ENCODE assay signal across 16 cellular contexts in genomic region chr20:18430172-18430826, GRCh38. TPM values are rescaled to one million over a fixed set of nuclear protein-coding genes. Genes with fewer than 3 reads are reported as not detected.
DNase-seq lines count a peak whose midpoint lies in the region; ATAC-seq and TF ChIP-seq lines count a peak whose summit lies in the region.
"Had no signal": no experiment of that assay in that cellular context is flagged by ENCODE, and none has a peak within 500 bp of the region (broad histone marks: within the 10 kb centered on the region; RNA-seq: fewer than 3 reads in every experiment).

No MANE protein-coding gene starts in this region.

- no peaks in the 10 kb centered on the region for H3K36me3 ChIP-seq in HEK293 (ENCODE audit: control insufficient read depth in 2 of 2, insufficient read depth in 1 of 2, low read length in 2 of 2)
- H3K36me3 ChIP-seq in mucosa of descending colon (ENCODE audit: low read depth), result no peaks in the 10 kb centered on the region
- H3K36me3 ChIP-seq: BLaER1 had no signal

- peaks cover 0 to 11% of the 10 kb centered on the region in 2 donors for H3K36me3 Mint-ChIP-seq in stimulated activated naive B cell treated with anti-CD40 and anti-IgM and Interleukin-4, amounts not matched to agents 10 μg/mL and 1 μg/mL and 100 μg/mL, for 72 hours

- no peak overlapping the region for H3K4me3 Mint-ChIP-seq in stimulated activated naive B cell treated with anti-CD40 and anti-IgM and Interleukin-4, amounts not matched to agents 10 μg/mL and 1 μg/mL and 100 μg/mL, for 72 hours
- H3K4me3 Mint-ChIP-seq: CD8-positive, alpha-beta memory T cell had no signal

- H3K27ac ChIP-seq in HEK293 (ENCODE audit: extremely low read depth, low read depth, low read length), result no peak overlapping the region
- H3K27ac ChIP-seq: BLaER1 had no signal

- intact Hi-C loops in mucosa of descending colon (cut with DNase I, micrococcal nuclease), result no loop called here

- H3K9me3 Mint-ChIP-seq in stimulated activated naive B cell treated with anti-CD40 and anti-IgM and Interleukin-4, amounts not matched to agents 10 μg/mL and 1 μg/mL and 100 μg/mL, for 72 hours, result peaks cover 0 to 1% of the 10 kb centered on the region in 2 donors
- H3K9me3 Mint-ChIP-seq: CD8-positive, alpha-beta memory T cell had no signal

- no peak overlapping the region for H3K27ac Mint-ChIP-seq in stimulated activated naive B cell treated with anti-CD40 and anti-IgM and Interleukin-4, amounts not matched to agents 10 μg/mL and 1 μg/mL and 100 μg/mL, for 72 hours

- peaks cover 20% of the 10 kb centered on the region for H3K4me1 ChIP-seq in HEK293 (ENCODE audit: control insufficient read depth, insufficient read depth, low read length)
- peaks cover 9% of the 10 kb centered on the region for H3K4me1 ChIP-seq in mucosa of descending colon (ENCODE audit: low read depth)
- H3K4me1 ChIP-seq: BLaER1 had no signal

- H3K9me3 ChIP-seq in HEK293 (ENCODE audit: control insufficient read depth, insufficient read depth, low read depth, low read length), result no peaks in the 10 kb centered on the region
- H3K9me3 ChIP-seq in mucosa of descending colon, result no peaks in the 10 kb centered on the region
- H3K9me3 ChIP-seq: BLaER1, Caco-2 had no signal

- no peak for TF ChIP-seq CTCF in HEK293 (tag by site-specific recombination; IDR thresholded peaks at IDR 0.05)
- no peak for TF ChIP-seq CTCF in fibroblast of villous mesenchyme (IDR thresholded peaks at IDR 0.05; ENCODE audit: insufficient read depth, low read depth, low read length)
- no peak for TF ChIP-seq CTCF in mucosa of descending colon (IDR thresholded peaks at IDR 0.05)

- POLR2A ChIA-PET in HEK293 (lab: Yijun Ruan, JAX), result interaction anchor here (0.5 kb wide), 1 partner anchor 10 kb away, joined by 3 read pairs; no protein-coding TSS in a partner anchor

- H3K4me3 ChIP-seq in HEK293 (ENCODE audit: low read depth, low read length) (no peak overlapping the region), fibroblast of villous mesenchyme (ENCODE audit: low read depth, low read length) (no peak overlapping the region), mucosa of descending colon (no peak overlapping the region)
- H3K4me3 ChIP-seq: BLaER1 had no signal

- H3K27me3 Mint-ChIP-seq in stimulated activated naive B cell treated with anti-CD40 and anti-IgM and Interleukin-4, amounts not matched to agents 10 μg/mL and 1 μg/mL and 100 μg/mL, for 72 hours, result no peaks in the 10 kb centered on the region
- H3K27me3 Mint-ChIP-seq: CD8-positive, alpha-beta memory T cell had no signal

- peak; percentile 91 for ATAC-seq in mucosa of descending colon
- ATAC-seq in GM18511 (IDR thresholded peaks at IDR 0.05; ENCODE audit: unreplicated experiment), result no peak
- no peak for ATAC-seq in stimulated activated naive B cell treated with anti-CD40 and anti-IgM and Interleukin-4, amounts not matched to agents 10 μg/mL and 1 μg/mL and 100 μg/mL, for 72 hours (replicated peaks)

- no peaks in the 10 kb centered on the region for H3K4me1 Mint-ChIP-seq in stimulated activated naive B cell treated with anti-CD40 and anti-IgM and Interleukin-4, amounts not matched to agents 10 μg/mL and 1 μg/mL and 100 μg/mL, for 72 hours
- H3K4me1 Mint-ChIP-seq: CD8-positive, alpha-beta memory T cell had no signal

- peak; percentile 60 for DNase-seq in LoVo (ENCODE audit: low spot score)
- peak; percentile 33 for DNase-seq in fibroblast of villous mesenchyme (ENCODE audit: low read depth)
- peak in 1 of 3 donors; percentile 21 for DNase-seq in mucosa of descending colon
- no peak for DNase-seq in SKM-1 treated with dmso at 0.1 percent for 144 hours (lab: John Stamatoyannopoulos, UW; ENCODE audit: unreplicated experiment)
- no peak for DNase-seq in stimulated activated naive B cell treated with anti-CD40 and anti-IgM and Interleukin-4, amounts not matched to agents 10 μg/mL and 1 μg/mL and 100 μg/mL, for 72 hours
- DNase-seq in activated CD8-positive, alpha-beta memory T cell treated with anti-CD3 and anti-CD28 coated beads for 24 hours, result no peak
- DNase-seq: 8988T; AML-193; CD8-positive, alpha-beta memory T cell; DND-41; GDM1; HCEC 1CT had no signal

- CTCF ChIA-PET in HEK293 (lab: Yijun Ruan, JAX), result interaction anchor here (0.7 to 0.8 kb wide), 2 partner anchors 13 to 747 kb away, joined by 3 to 5 read pairs; no protein-coding TSS in a partner anchor

TF ChIP-seq in HEK293, 187 proteins besides CTCF, POLR2A, EP300 and RAD21 (continues in another document):
- no peak for TF ChIP-seq KLF1 (tag by site-specific recombination; IDR thresholded peaks at IDR 0.05)
- no peak for TF ChIP-seq ZNF514 (tag by site-specific recombination; IDR thresholded peaks at IDR 0.05)
- TF ChIP-seq KLF9 (tag by site-specific recombination; IDR thresholded peaks at IDR 0.05; ENCODE audit: low read depth), result no peak
- no peak for TF ChIP-seq ZNF626 (tag by site-specific recombination; IDR thresholded peaks at IDR 0.05)
- TF ChIP-seq ZNF37A (tag by site-specific recombination; IDR thresholded peaks at IDR 0.05), result no peak
- peak; percentile 38; the same call in 1 of the 2 replicates for TF ChIP-seq EGR2 (tag by site-specific recombination; IDR thresholded peaks at IDR 0.05; ENCODE audit: low read depth)
- TF ChIP-seq KLF7 (tag by site-specific recombination; IDR thresholded peaks at IDR 0.05; ENCODE audit: borderline replicate concordance), result peak; percentile 22; the same call in 1 of the 2 replicates
- peak; percentile 85 for TF ChIP-seq FEZF1 (tag by site-specific recombination; IDR thresholded peaks at IDR 0.05)
- TF ChIP-seq ZBTB17 (tag by site-specific recombination; IDR thresholded peaks at IDR 0.05), result no peak; the same call in 1 of the 2 replicates
- no peak for TF ChIP-seq ZNF701 (tag by site-specific recombination; IDR thresholded peaks at IDR 0.05)
- no peak for TF ChIP-seq ZNF114 (tag by site-specific recombination; IDR thresholded peaks at IDR 0.05)
- TF ChIP-seq ZNF391 (tag by site-specific recombination; IDR thresholded peaks at IDR 0.05; ENCODE audit: borderline replicate concordance, low read depth), result no peak
- no peak for TF ChIP-seq ZNF555 (tag by site-specific recombination; conservative IDR thresholded peaks at IDR 0.05)
- no peak for TF ChIP-seq ZNF518A (tag by site-specific recombination; conservative IDR thresholded peaks at IDR 0.05; ENCODE audit: low read depth)
- TF ChIP-seq ZNF202 (tag by site-specific recombination; IDR thresholded peaks at IDR 0.05; ENCODE audit: borderline replicate concordance), result no peak
- no peak for TF ChIP-seq REPIN1 (tag by site-specific recombination; IDR thresholded peaks at IDR 0.05; ENCODE audit: low read depth)
- no peak for TF ChIP-seq HIC1 (tag by site-specific recombination; IDR thresholded peaks at IDR 0.05)
- TF ChIP-seq ZFP3 (tag by site-specific recombination; IDR thresholded peaks at IDR 0.05; ENCODE audit: low read depth), result no peak

RNA-seq across cellular contexts. Expression of gene DZANK1, which starts 36.5 kb away (rescaled TPM):
- total RNA-seq in fibroblast of villous mesenchyme, result 0.64 and 1.3 TPM in 2 replicates
- total RNA-seq in mucosa of descending colon, result 1 to 10 TPM; 2.4 to 2.7 (median 2.6) TPM

RNA-seq across cellular contexts. Expression of gene POLR3F, which starts 36.9 kb away (rescaled TPM):
- total RNA-seq in fibroblast of villous mesenchyme (11.6 and 18.6 TPM in 2 replicates), mucosa of descending colon (1 to 10 TPM; 5.3 to 9.1 (median 6.6) TPM)

Comparison
In these comparisons a context has a peak if more than half of its experiments do, and no peak if none do; other contexts are left out.
1. DNase-seq: peak in LoVo (single experiment) and fibroblast of villous mesenchyme (single experiment); none in SKM-1 treated with dmso at 0.1 percent for 144 hours (single experiment), stimulated activated naive B cell treated with anti-CD40 and anti-IgM and Interleukin-4, amounts not matched to agents 10 μg/mL and 1 μg/mL and 100 μg/mL, for 72 hours (single experiment) and activated CD8-positive, alpha-beta memory T cell treated with anti-CD3 and anti-CD28 coated beads for 24 hours (single experiment).